19 cellular contexts compared by ENCODE assay signal in the genomic region with DNA sequence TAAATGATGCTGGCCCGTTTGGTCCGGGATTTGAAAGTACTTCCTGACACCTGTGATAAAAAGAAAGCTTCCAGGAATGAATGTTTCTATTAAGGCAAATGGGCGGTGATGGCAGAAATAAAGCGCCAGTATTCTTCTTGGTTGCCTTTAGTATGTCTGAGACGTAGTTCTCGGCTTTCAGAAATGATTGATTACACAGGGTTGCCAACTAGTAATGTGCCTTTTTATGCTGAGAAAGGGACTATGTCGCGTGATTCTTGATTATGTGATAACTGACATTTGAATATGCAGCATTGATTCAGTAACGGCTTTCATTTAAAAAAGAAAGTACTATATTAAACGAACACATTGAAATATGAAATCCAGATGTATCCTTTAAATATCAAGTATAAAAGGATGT. TPM values are rescaled to one million over a fixed set of nuclear protein-coding genes. Genes with fewer than 3 reads are reported as not detected.
DNase-seq lines count a peak whose midpoint lies in the region; ATAC-seq and TF ChIP-seq lines count a peak whose summit lies in the region.
"Had no signal": no experiment of that assay in that cellular context is flagged by ENCODE, and none has a peak within 500 bp of the region (broad histone marks: within the 10 kb centered on the region; RNA-seq: fewer than 3 reads in every experiment).

No MANE protein-coding gene starts in this region.

- no peak overlapping the region for H2BK5ac ChIP-seq in IMR-90 (ENCODE audit: low read depth, low read length, poor library complexity, severe bottlenecking)
- H2BK5ac ChIP-seq in mesenchymal stem cell (ENCODE audit: low read depth, low read length, poor library complexity, severe bottlenecking): no peak overlapping the region
- no peak overlapping the region for H2BK5ac ChIP-seq in trophoblast cell (ENCODE audit: low read depth, low read length, poor library complexity)

- TF ChIP-seq POLR2A in IMR-90 (IDR thresholded peaks at IDR 0.05; ENCODE audit: low read depth, low read length) (no peak), gastrocnemius medialis (IDR thresholded peaks at IDR 0.05) (no peak)

- H3K79me1 ChIP-seq in IMR-90 (ENCODE audit: low read depth in 1 of 2, low read length in 2 of 2) (peaks cover 27 to 74% of the 10 kb centered on the region in 2 experiments), mesenchymal stem cell (replicated peaks; ENCODE audit: low read length, poor library complexity, severe bottlenecking) (peaks cover 12% of the 10 kb centered on the region), trophoblast cell (ENCODE audit: low read length) (no peaks in the 10 kb centered on the region)

- H3K9me1 ChIP-seq in IMR-90 (ENCODE audit: insufficient read depth, low read length): peaks cover 9% of the 10 kb centered on the region

- H3K27ac ChIP-seq in BLaER1 treated with 17β-estradiol and CSF1 and Interleukin-3, amounts not matched to agents 10 nM and 100 nM: peak overlapping the region in 6 of 11 experiments; percentile 16 to 73 (median 62); a peak in 8 of 22 replicates
- no peak overlapping the region for H3K27ac ChIP-seq in IMR-90 (ENCODE audit: insufficient read depth, low read length)
- H3K27ac ChIP-seq in mesenchymal stem cell (ENCODE audit: low read length, poor library complexity, severe bottlenecking): no peak overlapping the region
- peak overlapping the region; percentile 44 to 60 (median 48) for H3K27ac ChIP-seq in gastrocnemius medialis
- no peak overlapping the region for H3K27ac ChIP-seq in trophoblast cell (ENCODE audit: low read depth, low read length)
- H3K27ac ChIP-seq: A549, C4-2B, SJCRH30 had no signal

- H3K36me3 ChIP-seq in BLaER1 treated with 17β-estradiol and CSF1 and Interleukin-3, amounts not matched to agents 10 nM and 100 nM: peaks cover 5 to 42% (median 16%) of the 10 kb centered on the region in 11 experiments; a peak in 18 of 22 replicates
- peaks cover 13% of the 10 kb centered on the region for H3K36me3 ChIP-seq in IMR-90 (ENCODE audit: control insufficient read depth, insufficient read depth, low read length)
- no peaks in the 10 kb centered on the region for H3K36me3 ChIP-seq in mesenchymal stem cell (ENCODE audit: control insufficient read depth in 1 of 2, insufficient read depth in 2 of 2, low read depth in 1 of 2, low read length in 2 of 2)
- no peaks in the 10 kb centered on the region for H3K36me3 ChIP-seq in gastrocnemius medialis
- peaks cover 0 to 2% of the 10 kb centered on the region in 2 experiments for H3K36me3 ChIP-seq in trophoblast cell (ENCODE audit: control insufficient read depth in 1 of 2, insufficient read depth in 2 of 2, low read length in 2 of 2)
- H3K36me3 ChIP-seq: SJCRH30 had no signal

- 35% methylated on average over 2 of the region's 10 CpGs; no CpG with 5 or more reads in 1 of the 2 experiments for WGBS in IMR-90 (ENCODE audit: extremely low coverage in 2 of 2, insufficient read length in 1 of 2), 2 experiments
- 95% methylated on average over 8 of the region's 10 CpGs for WGBS in mesenchymal stem cell
- no CpG with 5 or more reads among the region's 10 CpGs for WGBS in trophoblast cell (ENCODE audit: extremely low coverage, insufficient coverage, insufficient read length)

- no peak overlapping the region for H2BK20ac ChIP-seq in IMR-90 (ENCODE audit: low read depth, low read length)

- in situ Hi-C loops in IMR-90 (cut with MboI; ENCODE audit: low sequenced_read_pairs) (no loop called here), gastrocnemius medialis (cut with MboI; ENCODE audit: low sequenced_read_pairs in 4 of 4) (no loop called here)

- H3K56ac ChIP-seq in IMR-90 (ENCODE audit: extremely low read depth, insufficient read depth, low read length): no peak overlapping the region

- TF ChIP-seq CTCF in IMR-90 (conservative IDR thresholded peaks at IDR 0.05; ENCODE audit: low read depth, low read length) (no peak), gastrocnemius medialis (IDR thresholded peaks at IDR 0.05 in 4 of 5, conservative IDR thresholded peaks at IDR 0.05 in 1 of 5) (no peak)

- no peak overlapping the region for H2BK12ac ChIP-seq in mesenchymal stem cell (ENCODE audit: low read length in 2 of 2)
- no peak overlapping the region for H2BK12ac ChIP-seq in trophoblast cell (ENCODE audit: low read length)

- H4K5ac ChIP-seq in IMR-90 (ENCODE audit: low read depth, low read length): no peak overlapping the region

- no peaks in the 10 kb centered on the region for H3K27me3 ChIP-seq in BLaER1 treated with 17β-estradiol and CSF1 and Interleukin-3, amounts not matched to agents 10 nM and 100 nM
- H3K27me3 ChIP-seq in IMR-90 (ENCODE audit: control insufficient read depth, insufficient read depth, low read length): no peaks in the 10 kb centered on the region
- no peaks in the 10 kb centered on the region for H3K27me3 ChIP-seq in mesenchymal stem cell (ENCODE audit: control insufficient read depth in 1 of 2, insufficient read depth in 1 of 2, low read length in 2 of 2)
- H3K27me3 ChIP-seq in gastrocnemius medialis: no peaks in the 10 kb centered on the region
- H3K27me3 ChIP-seq in trophoblast cell (ENCODE audit: insufficient read depth, low read length): no peaks in the 10 kb centered on the region
- H3K27me3 ChIP-seq: SJCRH30 had no signal

- peak overlapping the region in 10 of 11 experiments; percentile 53 to 82 (median 74); a peak in 13 of 22 replicates for H3K4me2 ChIP-seq in BLaER1 treated with 17β-estradiol and CSF1 and Interleukin-3, amounts not matched to agents 10 nM and 100 nM
- H3K4me2 ChIP-seq in IMR-90 (ENCODE audit: low read depth, low read length) (peak overlapping the region; percentile 49; the same call in 1 of the 2 replicates), mesenchymal stem cell (ENCODE audit: low read length, poor library complexity, severe bottlenecking) (no peak overlapping the region), trophoblast cell (ENCODE audit: low read length) (no peak overlapping the region)
- H3K4me2 ChIP-seq: A549 had no signal

- dilution Hi-C loops in IMR-90 (cut with HindIII; ENCODE audit: low sequenced_read_pairs, unreplicated experiment): no loop called here

- no peak for DNase-seq in IMR-90
- no peak for DNase-seq in mesenchymal stem cell
- DNase-seq in gastrocnemius medialis: no peak
- DNase-seq in trophoblast cell: no peak
- no peak for DNase-seq in stimulated activated CD4-positive, alpha-beta T cell treated with anti-CD3 and anti-CD28 coated beads, Interleukin-4, amount 100 ng/mL, for 4 hours
- no peak for DNase-seq in HUDEP-2 (lab: John Stamatoyannopoulos, UW; ENCODE audit: unreplicated experiment in 76 of 76)
- DNase-seq: COR-L47, Karpas-422, MM.1S, NCI-H1105, NCI-H1694 treated with DMSO at 0.1 percent for 48 hours, NCI-H2171 treated with DMSO at 0.1 percent for 48 hours, NCI-H446 treated with DMSO at 0.1 percent for 48 hours, NCI-H774, PC-3, SJCRH30 had no signal

- H2BK120ac ChIP-seq in IMR-90 (ENCODE audit: low read depth, low read length): no peak overlapping the region
- no peak overlapping the region for H2BK120ac ChIP-seq in mesenchymal stem cell (ENCODE audit: low read depth, low read length)
- H2BK120ac ChIP-seq in trophoblast cell (ENCODE audit: insufficient read depth, low read length, poor library complexity): no peak overlapping the region

- no peak overlapping the region for H3K9ac ChIP-seq in BLaER1 treated with 17β-estradiol and CSF1 and Interleukin-3, amounts not matched to agents 10 nM and 100 nM
- no peak overlapping the region for H3K9ac ChIP-seq in IMR-90 (ENCODE audit: low read depth, low read length)
- H3K9ac ChIP-seq in mesenchymal stem cell (ENCODE audit: low read length): peak overlapping the region; percentile 69
- H3K9ac ChIP-seq in trophoblast cell (ENCODE audit: low read length): no peak overlapping the region

- no peak overlapping the region for H2AK9ac ChIP-seq in IMR-90 (replicated peaks; ENCODE audit: low read depth, low read length, poor library complexity)

- H3K23ac ChIP-seq in IMR-90 (ENCODE audit: low read depth, low read length) (peak overlapping the region; percentile 41; the same call in 1 of the 2 replicates), mesenchymal stem cell (ENCODE audit: low read length in 2 of 2) (no peak overlapping the region), trophoblast cell (ENCODE audit: low read length) (no peak overlapping the region)

- H2BK15ac ChIP-seq in IMR-90 (ENCODE audit: low read depth, low read length) (no peak overlapping the region), mesenchymal stem cell (ENCODE audit: low read depth, poor library complexity, severe bottlenecking) (no peak overlapping the region)

- no peak overlapping the region for H4K12ac ChIP-seq in trophoblast cell (ENCODE audit: low read depth, low read length)

- no peak overlapping the region for H3K14ac ChIP-seq in IMR-90 (replicated peaks; ENCODE audit: low read depth, low read length)
- no peak overlapping the region for H3K14ac ChIP-seq in mesenchymal stem cell (ENCODE audit: low read length in 2 of 2)
- H3K14ac ChIP-seq in trophoblast cell (ENCODE audit: low read length): no peak overlapping the region

- H2AK5ac ChIP-seq in IMR-90 (ENCODE audit: low read depth, low read length) (no peak overlapping the region), mesenchymal stem cell (ENCODE audit: low read length, severe bottlenecking) (no peak overlapping the region), trophoblast cell (ENCODE audit: low read length) (no peak overlapping the region)

- POLR2A ChIA-PET in IMR-90 (lab: Charles Lee; ENCODE audit: unreplicated experiment): no interaction called here

- intact Hi-C loops in IMR-90 (cut with micrococcal nuclease) (no loop called here), gastrocnemius medialis (cut with DNase I; ENCODE audit: low total_unique reads) (no loop called here)

- ATAC-seq in IMR-90 (ENCODE audit: low read depth) (no peak), gastrocnemius medialis (no peak)
- ATAC-seq: A549, PC-3 had no signal

- no peak overlapping the region for H2AFZ ChIP-seq in IMR-90 (replicated peaks; ENCODE audit: low read length, poor library complexity)
- no peak overlapping the region for H2AFZ ChIP-seq in mesenchymal stem cell (ENCODE audit: low read depth, low read length)
- no peak overlapping the region for H2AFZ ChIP-seq in trophoblast cell (ENCODE audit: insufficient read depth, low read length, poor library complexity)

- H3K4ac ChIP-seq in IMR-90 (ENCODE audit: low read depth, low read length): no peak overlapping the region
- no peak overlapping the region for H3K4ac ChIP-seq in mesenchymal stem cell (ENCODE audit: low read depth in 1 of 2, low read length in 2 of 2)
- H3K4ac ChIP-seq in trophoblast cell (ENCODE audit: low read depth, low read length): no peak overlapping the region

- peaks cover 38 to 62% (median 53%) of the 10 kb centered on the region in 10 experiments for H3K4me1 ChIP-seq in BLaER1 treated with 17β-estradiol and CSF1 and Interleukin-3, amounts not matched to agents 10 nM and 100 nM
- H3K4me1 ChIP-seq in IMR-90 (ENCODE audit: control insufficient read depth, insufficient read depth, low read length) (peaks cover 10% of the 10 kb centered on the region), mesenchymal stem cell (ENCODE audit: control insufficient read depth, insufficient read depth, low read depth, low read length) (peaks cover 2% of the 10 kb centered on the region), gastrocnemius medialis (peaks cover 68 to 79% of the 10 kb centered on the region in 2 donors), trophoblast cell (ENCODE audit: control insufficient read depth in 1 of 2, insufficient read depth in 2 of 2, low read length in 2 of 2) (peaks cover 2 to 3% of the 10 kb centered on the region in 2 experiments)
- H3K4me1 ChIP-seq: A549, SJCRH30 had no signal

- H4K91ac ChIP-seq in IMR-90 (ENCODE audit: insufficient read depth, low read depth, low read length) (no peak overlapping the region), mesenchymal stem cell (ENCODE audit: low read length) (no peak overlapping the region), trophoblast cell (ENCODE audit: low read depth, low read length) (no peak overlapping the region)

- CTCF ChIA-PET in IMR-90 (lab: Yijun Ruan, JAX): no interaction called here

- H4K8ac ChIP-seq in IMR-90 (ENCODE audit: low read depth in 2 of 2, low read length in 2 of 2) (0 out of 4 replicates have a peak overlapping the region, but pooled peaks of 1 of the 2 experiments have one; percentile 27), mesenchymal stem cell (ENCODE audit: low read length) (no peak overlapping the region), trophoblast cell (ENCODE audit: low read depth, low read length) (no peak overlapping the region)

- H3K18ac ChIP-seq in IMR-90 (ENCODE audit: low read depth, low read length): no peak overlapping the region
- no peak overlapping the region for H3K18ac ChIP-seq in mesenchymal stem cell (ENCODE audit: low read depth in 1 of 2, low read length in 2 of 2)
- H3K18ac ChIP-seq in trophoblast cell (ENCODE audit: low read length): no peak overlapping the region

- TF ChIP-seq RAD21 in IMR-90 (IDR thresholded peaks at IDR 0.05; ENCODE audit: low read length): no peak

- H3K79me2 ChIP-seq in trophoblast cell (ENCODE audit: control insufficient read depth, insufficient read depth, low read length, poor library complexity): peaks cover 4% of the 10 kb centered on the region

- H3K9me3 ChIP-seq in BLaER1 treated with 17β-estradiol and CSF1 and Interleukin-3, amounts not matched to agents 10 nM and 100 nM (replicated peaks in 1 of 11): no peaks in the 10 kb centered on the region
- H3K9me3 ChIP-seq in IMR-90 (ENCODE audit: control insufficient read depth, insufficient read depth, low read length) (no peaks in the 10 kb centered on the region), mesenchymal stem cell (ENCODE audit: control insufficient read depth, low read length) (no peaks in the 10 kb centered on the region), gastrocnemius medialis (no peaks in the 10 kb centered on the region), trophoblast cell (ENCODE audit: insufficient read depth, low read depth, low read length) (no peaks in the 10 kb centered on the region)
- H3K9me3 ChIP-seq: A549, SJCRH30 had no signal

- peaks cover 26 to 100% (median 91%) of the 10 kb centered on the region in 11 experiments; a peak in 20 of 22 replicates for H4K20me1 ChIP-seq in BLaER1 treated with 17β-estradiol and CSF1 and Interleukin-3, amounts not matched to agents 10 nM and 100 nM
- peaks cover 72% of the 10 kb centered on the region for H4K20me1 ChIP-seq in IMR-90 (ENCODE audit: insufficient read depth, low read length)

- no peak overlapping the region for H3K4me3 ChIP-seq in BLaER1 treated with 17β-estradiol and CSF1 and Interleukin-3, amounts not matched to agents 10 nM and 100 nM
- H3K4me3 ChIP-seq in IMR-90 (ENCODE audit: insufficient read depth, low read depth, low read length): no peak overlapping the region
- H3K4me3 ChIP-seq in mesenchymal stem cell (ENCODE audit: insufficient read depth in 1 of 2, low read depth in 1 of 2, low read length in 2 of 2): peak overlapping the region in 1 of 2 experiments; percentile 55
- H3K4me3 ChIP-seq in gastrocnemius medialis: no peak overlapping the region
- H3K4me3 ChIP-seq in trophoblast cell (ENCODE audit: low read depth, low read length): no peak overlapping the region
- H3K4me3 ChIP-seq: A549, SJCRH30 had no signal

- BruUV-seq in IMR-90 (replicated peaks; lab: Mats Ljungman, UMichigan): no TSS peak

RNA-seq across cellular contexts. Expression of a gene that starts 13.9 kb away (rescaled TPM):
- total RNA-seq in IMR-90 (2012; rRNA removed) (24.7 and 30.3 TPM in 2 replicates), gastrocnemius medialis (10 to 100 TPM; 51.2 to 91.1 (median 74.6) TPM)
- 9.1 and 11.2 TPM in 2 replicates for polyA plus RNA-seq in IMR-90 (2012; rRNA removed)
- polyA plus RNA-seq in IMR-90 (2012; cell fraction: cytosol; rRNA removed): 3.0 and 4.6 TPM in 2 replicates
- 2.6 and 15.3 TPM in 2 replicates for polyA plus RNA-seq in IMR-90 (2012; cell fraction: nucleus; rRNA removed; ENCODE audit: low replicate concordance)
- 17.5 TPM for polyA plus RNA-seq in mesenchymal stem cell (2013, experiment 1 of 2)
- polyA plus RNA-seq in mesenchymal stem cell (2013, experiment 2 of 2): 18.6 TPM
- polyA plus RNA-seq in trophoblast cell (2013): 20.8 and 21.3 TPM in 2 replicates

Comparison
In these comparisons a context has a peak if more than half of its experiments do, and no peak if none do; other contexts are left out.
1. H3K27ac ChIP-seq: peak in BLaER1 treated with 17β-estradiol and CSF1 and Interleukin-3, amounts not matched to agents 10 nM and 100 nM (6 of 11) and gastrocnemius medialis (4 of 4); none in IMR-90 (single experiment), mesenchymal stem cell (single experiment) and trophoblast cell (single experiment).
2. H3K4me2 ChIP-seq: peak in BLaER1 treated with 17β-estradiol and CSF1 and Interleukin-3, amounts not matched to agents 10 nM and 100 nM (10 of 11) and IMR-90 (single experiment); none in mesenchymal stem cell (single experiment) and trophoblast cell (single experiment).